8 cellular contexts compared by ENCODE assay signal in the genomic region with DNA sequence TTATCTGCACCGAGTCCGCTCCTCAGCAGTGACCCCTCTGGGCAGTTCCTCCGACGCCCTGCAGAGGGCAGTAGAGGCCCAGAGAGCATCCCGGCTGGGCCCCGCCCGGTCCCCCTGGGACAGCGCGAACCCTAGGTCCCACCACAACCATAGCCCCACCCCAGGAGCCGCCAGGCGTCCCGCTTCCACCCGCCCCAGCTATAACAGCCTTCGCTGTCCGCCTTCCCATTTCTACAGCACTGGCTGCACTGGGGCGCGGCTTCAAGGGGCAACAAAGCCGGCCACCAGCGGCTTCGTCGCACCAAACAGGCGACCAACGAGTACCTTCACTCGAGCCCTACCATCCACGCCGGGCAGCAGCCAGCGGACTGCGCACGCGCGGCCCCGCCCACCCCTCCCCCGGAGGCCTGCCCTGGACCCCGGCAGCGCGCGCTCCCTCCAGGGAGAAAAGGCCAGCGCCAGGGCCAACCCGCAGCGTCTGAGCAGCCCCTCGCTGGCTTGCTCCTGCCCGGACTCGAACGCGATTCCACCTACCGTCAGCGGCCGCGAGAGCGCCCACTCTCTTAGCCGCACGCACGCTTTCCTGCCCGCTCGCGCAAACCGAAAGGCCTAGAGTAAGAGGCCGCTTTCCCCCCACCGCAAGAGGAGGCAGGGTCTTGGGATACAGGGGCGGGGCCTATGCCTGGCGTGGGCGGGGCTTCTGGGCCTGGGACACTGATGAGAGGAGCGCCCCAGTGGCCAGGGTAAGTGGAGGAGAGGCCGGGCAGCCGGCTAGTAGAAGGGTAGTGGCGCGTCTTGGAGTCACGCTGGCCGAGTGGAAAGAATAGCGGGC. TPM values are rescaled to one million over a fixed set of nuclear protein-coding genes. Genes with fewer than 3 reads are reported as not detected.
A peak's percentile ranks its signal among the peaks of the same experiment; 100 is the strongest.
DNase-seq lines count a peak whose midpoint lies in the region; ATAC-seq and TF ChIP-seq lines count a peak whose summit lies in the region.

NHEJ1 (minus strand) TSS at position 630 of the 832 bp plus-strand sequence. CDS start 2,453 bp downstream, outside the sequence.

- peaks cover 11% of the 10 kb centered on the region for H3K4me1 ChIP-seq in effector memory CD4-positive, alpha-beta T cell (ENCODE audit: control insufficient read depth, insufficient read depth, low read length, poor library complexity, severe bottlenecking)
- peaks cover 3% of the 10 kb centered on the region for H3K4me1 ChIP-seq in mesendoderm (ENCODE audit: control insufficient read depth, low read depth, low read length)

- peak within 1 kb of the TSS; percentile 96 for H2BK5ac ChIP-seq in mesendoderm (ENCODE audit: low read length)

- H3K36me3 ChIP-seq in effector memory CD4-positive, alpha-beta T cell (ENCODE audit: control insufficient read depth, insufficient read depth, low read length) = peaks cover 8% of the 10 kb centered on the region
- H3K36me3 ChIP-seq in mesendoderm (ENCODE audit: control insufficient read depth, insufficient read depth, low read length) = peaks cover 2% of the 10 kb centered on the region

- peak within 1 kb of the TSS; percentile 69 for H3K27ac ChIP-seq in HL-60 (replicated peaks)
- H3K27ac ChIP-seq in effector memory CD4-positive, alpha-beta T cell (ENCODE audit: insufficient read depth, low read length, poor library complexity, severe bottlenecking) = peak within 1 kb of the TSS; percentile 72
- H3K27ac ChIP-seq in mesendoderm (ENCODE audit: low read depth, low read length) = peak within 1 kb of the TSS; percentile 87

- no CpG with 5 or more reads among the region's 70 CpGs for WGBS in mesendoderm (ENCODE audit: extremely low coverage, insufficient coverage, low lambda C conversion rate)

- H4K8ac ChIP-seq in mesendoderm (ENCODE audit: low read depth, low read length) = no peak within 1 kb of the TSS

- no peak within 1 kb of the TSS for H3K23ac ChIP-seq in mesendoderm (ENCODE audit: low read length)

- H3K4me2 ChIP-seq in mesendoderm (ENCODE audit: low read length) = peak within 1 kb of the TSS; percentile 77

- H3K79me1 ChIP-seq in mesendoderm (ENCODE audit: low read length) = no peaks in the 10 kb centered on the region

- H3K4me3 ChIP-seq in HL-60 (replicated peaks; ENCODE audit: insufficient read depth, low read length) = peak within 1 kb of the TSS; percentile 66
- peak within 1 kb of the TSS; percentile 68 for H3K4me3 ChIP-seq in effector memory CD4-positive, alpha-beta T cell (ENCODE audit: insufficient read depth, low read depth, low read length, poor library complexity, severe bottlenecking)
- peak within 1 kb of the TSS; percentile 83 for H3K4me3 ChIP-seq in mesendoderm (ENCODE audit: low read length)

- H3K79me2 ChIP-seq in mesendoderm (ENCODE audit: control insufficient read depth, insufficient read depth, low read length) = no peaks in the 10 kb centered on the region

- H2BK15ac ChIP-seq in mesendoderm (replicated peaks; ENCODE audit: low read depth) = no peak within 1 kb of the TSS

- H3K4ac ChIP-seq in mesendoderm (ENCODE audit: low read depth, low read length) = no peak within 1 kb of the TSS

- TF ChIP-seq CTCF in HL-60 (IDR thresholded peaks at IDR 0.05; ENCODE audit: insufficient read depth, low read length) = peak; percentile 95

- no peaks in the 10 kb centered on the region for H3K9me3 ChIP-seq in effector memory CD4-positive, alpha-beta T cell (ENCODE audit: control insufficient read depth, low read length)

- H3K27me3 ChIP-seq in HL-60 (ENCODE audit: insufficient read depth, poor library complexity, severe bottlenecking) (no peaks in the 10 kb centered on the region), mesendoderm (ENCODE audit: insufficient read depth, low read length, poor library complexity) (no peaks in the 10 kb centered on the region)
- H3K27me3 ChIP-seq in effector memory CD4-positive, alpha-beta T cell (replicated peaks; ENCODE audit: control insufficient read depth, insufficient read depth, low read length, poor library complexity, severe bottlenecking) = no peaks in the 10 kb centered on the region

- H3K18ac ChIP-seq in mesendoderm (ENCODE audit: low read length) = peak within 1 kb of the TSS; percentile 95

- no peak within 1 kb of the TSS for H2AK5ac ChIP-seq in mesendoderm (ENCODE audit: low read length)

- peak within 1 kb of the TSS; percentile 100 for H3K56ac ChIP-seq in mesendoderm (ENCODE audit: low read length)

- H3K9ac ChIP-seq in mesendoderm (ENCODE audit: low read length) = peak within 1 kb of the TSS; percentile 96

- peak; percentile 93 for ATAC-seq in GM19455 (IDR thresholded peaks at IDR 0.05; ENCODE audit: unreplicated experiment)

- H2BK120ac ChIP-seq in mesendoderm (ENCODE audit: low read depth, low read length) = no peak within 1 kb of the TSS

- no peak within 1 kb of the TSS for H4K5ac ChIP-seq in mesendoderm (ENCODE audit: low read length)

- DNase-seq in CMK (ENCODE audit: low read depth) = peak; percentile 88
- DNase-seq in HL-60 (ENCODE audit: low read depth in 1 of 2, low spot score in 1 of 2) = peak; percentile 78 to 93
- DNase-seq in NK-92 (lab: John Stamatoyannopoulos, UW; ENCODE audit: unreplicated experiment) = peak; percentile 36
- DNase-seq in activated CD8-positive, alpha-beta memory T cell treated with anti-CD3 and anti-CD28 coated beads for 24 hours = peak; percentile 99
- peak; percentile 88 to 89 (median 89) for DNase-seq in effector memory CD4-positive, alpha-beta T cell
- DNase-seq in mesendoderm = peak; percentile 97
- DNase-seq in stimulated activated CD8-positive, alpha-beta memory T cell treated with anti-CD3 and anti-CD28 coated beads, Interleukin-15, amount 100 ng/mL, for 1 hour (ENCODE audit: low read depth) = peak; percentile 82

RNA-seq across cellular contexts. Expression of gene NHEJ1, which starts in this region (rescaled TPM):
- 17.6 TPM for polyA plus RNA-seq in mesendoderm (2013, experiment 1 of 2)
- polyA plus RNA-seq in mesendoderm (2013, experiment 2 of 2) = 17.5 TPM

Comparison
In these comparisons a context has a peak if more than half of its experiments do, and no peak if none do; other contexts are left out.
1. Peak in every context shown above with its lines: DNase-seq, ATAC-seq, H3K4me3 ChIP-seq and H3K27ac ChIP-seq.
2. DNase-seq: peak in every context shown above with its lines; median percentile 99 in activated CD8-positive, alpha-beta memory T cell treated with anti-CD3 and anti-CD28 coated beads for 24 hours; 97 in mesendoderm; 89 in effector memory CD4-positive, alpha-beta T cell; 88 in CMK; 86 in HL-60; 82 in stimulated activated CD8-positive, alpha-beta memory T cell treated with anti-CD3 and anti-CD28 coated beads, Interleukin-15, amount 100 ng/mL, for 1 hour; 36 in NK-92.